9 cellular contexts compared by ENCODE assay signal in the genomic region with DNA sequence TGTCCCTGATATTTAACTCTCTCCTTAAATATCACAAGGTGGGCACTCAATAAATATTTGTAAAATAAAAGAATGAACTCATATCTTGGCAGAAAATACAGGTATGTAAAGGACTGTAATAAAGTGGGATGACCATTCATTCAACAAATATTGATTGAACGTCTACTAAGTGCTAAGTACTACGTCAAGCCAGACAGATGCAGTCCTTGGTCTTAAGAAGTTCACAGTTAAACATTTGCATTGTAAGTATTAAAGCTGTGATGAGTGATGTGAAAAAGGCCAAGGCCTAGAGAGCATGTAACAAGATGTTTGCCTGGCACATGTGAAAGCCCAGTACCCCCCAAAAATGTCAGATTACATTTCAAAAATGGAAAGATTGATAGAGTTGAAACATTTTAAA.
"Had no signal": no experiment of that assay in that cellular context is flagged by ENCODE, and none has a peak within 500 bp of the region (broad histone marks: within the 10 kb centered on the region; RNA-seq: fewer than 3 reads in every experiment).

No MANE protein-coding gene starts in this region.

- H2AFZ ChIP-seq: GM23248 had no signal

- H3K36me3 ChIP-seq: HAP-1 had no signal

- H3K27ac Mint-ChIP-seq: HFFc6 had no signal

- ATAC-seq: HCT116, HepG2 had no signal

- H3K4me3 ChIP-seq: GM23248, HAP-1 had no signal

- H3K36me3 Mint-ChIP-seq: IgD-negative memory B cell had no signal

- H3K9me3 ChIP-seq: HAP-1 had no signal

- H3K9me3 Mint-ChIP-seq: HFFc6, IgD-negative memory B cell had no signal

- H3K27ac ChIP-seq: GM23248, HL-60 had no signal

- H3K4me3 Mint-ChIP-seq: HFFc6, IgD-negative memory B cell had no signal

- H3K27me3 Mint-ChIP-seq: IgD-negative memory B cell had no signal

- DNase-seq: GM23248, GOT3, H7, HFFc6 had no signal

- H3K9ac ChIP-seq: GM23248 had no signal
